In the genomic region with DNA sequence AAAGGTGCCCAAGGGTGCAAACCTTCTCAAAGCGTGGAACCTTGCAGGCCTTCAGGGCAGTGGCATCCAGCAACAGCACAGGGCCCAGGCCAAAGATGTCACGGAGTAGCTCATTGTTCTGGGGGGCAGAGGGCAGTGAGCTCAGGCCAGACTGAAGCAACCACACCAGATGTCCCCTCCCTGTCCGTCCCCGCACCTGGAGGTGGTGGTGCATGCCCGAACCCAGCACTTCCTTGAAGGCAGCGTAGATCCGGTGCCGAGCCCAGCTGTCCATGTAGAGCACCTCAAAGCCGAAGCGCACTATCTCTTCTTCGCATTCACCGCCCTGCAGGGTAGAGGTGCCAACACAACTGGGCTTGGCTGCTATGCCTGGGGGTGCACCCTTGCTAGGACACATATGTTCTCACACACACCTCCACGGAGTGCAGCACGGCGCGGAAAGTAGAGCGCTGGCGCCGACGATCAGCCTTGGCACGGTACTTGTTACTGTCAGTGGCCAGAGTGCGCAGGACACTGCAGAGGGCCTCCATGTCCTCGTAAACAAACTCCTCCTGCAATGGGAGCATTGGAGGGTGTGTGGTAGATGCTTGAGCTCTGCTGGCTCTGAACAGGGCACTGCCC, we compare ENCODE assay signal across 30 cellular contexts. TPM values are rescaled to one million over a fixed set of nuclear protein-coding genes. Genes with fewer than 3 reads are reported as not detected.
"Had no signal": no experiment of that assay in that cellular context is flagged by ENCODE, and none has a peak within 500 bp of the region (broad histone marks: within the 10 kb centered on the region; RNA-seq: fewer than 3 reads in every experiment).

No MANE protein-coding gene starts in this region.

- H3K27ac ChIP-seq: psoas muscle, SK-N-MC, upper lobe of left lung had no signal

- H3K27ac Mint-ChIP-seq: activated B cell treated with CpG ODN at 0.5 μM for 24 hours; activated CD4-positive, alpha-beta memory T cell treated with anti-CD3 and anti-CD28 coated beads for 36 hours; activated CD4-positive, alpha-beta T cell treated with anti-CD3 and anti-CD28 coated beads for 36 hours; activated CD8-positive, alpha-beta memory T cell treated with anti-CD3 and anti-CD28 coated beads, Interleukin-2, amount 10 ng/mL, durations not matched to agents 7 days and 5 days; activated naive CD8-positive, alpha-beta T cell treated with anti-CD3 and anti-CD28 coated beads for 36 hours; T-helper 17 cell had no signal

- H3K4me3 Mint-ChIP-seq: activated B cell treated with CpG ODN at 0.5 μM for 24 hours; activated CD4-positive, alpha-beta memory T cell treated with anti-CD3 and anti-CD28 coated beads for 36 hours; activated CD8-positive, alpha-beta memory T cell treated with anti-CD3 and anti-CD28 coated beads, Interleukin-2, amount 10 ng/mL, durations not matched to agents 7 days and 5 days; activated naive CD8-positive, alpha-beta T cell treated with anti-CD3 and anti-CD28 coated beads for 36 hours; T-helper 17 cell had no signal

- DNase-seq: activated B cell treated with CpG ODN at 0.5 μM for 24 hours; activated CD4-positive, alpha-beta memory T cell treated with anti-CD3 and anti-CD28 coated beads for 36 hours; activated CD4-positive, alpha-beta T cell treated with anti-CD3 and anti-CD28 coated beads for 36 hours; activated CD8-positive, alpha-beta memory T cell treated with anti-CD3 and anti-CD28 coated beads, Interleukin-2, amount 10 ng/mL, durations not matched to agents 7 days and 5 days; activated naive CD4-positive, alpha-beta T cell; activated naive CD8-positive, alpha-beta T cell treated with anti-CD3 and anti-CD28 coated beads for 36 hours; amygdala; dermis blood vessel endothelial cell; effector memory CD4-positive, alpha-beta T cell; foreskin melanocyte; glutamatergic neuron; hypothalamus; naive B cell; stimulated activated CD4-positive, alpha-beta T cell treated with anti-CD3 and anti-CD28 coated beads, Interleukin-12 subunit alpha, Interleukin-12 subunit beta, amount 100 ng/mL, for 4 hours; stimulated activated CD4-positive, alpha-beta T cell treated with anti-CD3 and anti-CD28 coated beads, Interleukin-4, amount 100 ng/mL, for 4 hours; stimulated activated naive CD8-positive, alpha-beta T cell treated with anti-CD3 and anti-CD28 coated beads, Interleukin-15, Interleukin-2, amounts not matched to agents 100 U/mL and 50 U/mL, for 24 hours; SW 1271; T-helper 17 cell; upper lobe of left lung had no signal

- H3K27me3 Mint-ChIP-seq: activated B cell treated with CpG ODN at 0.5 μM for 24 hours; activated CD4-positive, alpha-beta memory T cell treated with anti-CD3 and anti-CD28 coated beads for 36 hours; activated CD4-positive, alpha-beta T cell treated with anti-CD3 and anti-CD28 coated beads for 36 hours; activated CD8-positive, alpha-beta memory T cell treated with anti-CD3 and anti-CD28 coated beads, Interleukin-2, amount 10 ng/mL, durations not matched to agents 7 days and 5 days; activated naive CD8-positive, alpha-beta T cell treated with anti-CD3 and anti-CD28 coated beads for 36 hours; naive B cell; T-helper 17 cell had no signal

- H3K4me3 ChIP-seq: lung, psoas muscle, SK-N-MC, upper lobe of left lung had no signal

- ATAC-seq: activated CD4-positive, alpha-beta T cell treated with anti-CD3 and anti-CD28 coated beads for 36 hours; activated CD8-positive, alpha-beta memory T cell treated with anti-CD3 and anti-CD28 coated beads, Interleukin-2, amount 10 ng/mL, durations not matched to agents 7 days and 5 days; esophagus mucosa; psoas muscle; right cardiac atrium; stimulated activated naive CD8-positive, alpha-beta T cell treated with anti-CD3 and anti-CD28 coated beads, Interleukin-15, Interleukin-2, amounts not matched to agents 100 U/mL and 50 U/mL, for 24 hours; T-helper 17 cell had no signal

- H3K27me3 ChIP-seq: upper lobe of left lung had no signal

- H3K36me3 Mint-ChIP-seq: naive B cell had no signal

- H3K9me3 Mint-ChIP-seq: activated B cell treated with CpG ODN at 0.5 μM for 24 hours; activated CD4-positive, alpha-beta memory T cell treated with anti-CD3 and anti-CD28 coated beads for 36 hours; activated naive CD8-positive, alpha-beta T cell treated with anti-CD3 and anti-CD28 coated beads for 36 hours; naive B cell had no signal

- H3K9me3 ChIP-seq: psoas muscle, upper lobe of left lung had no signal

RNA-seq across cellular contexts. Expression of a gene that starts 9.6 kb away (rescaled TPM):
- total RNA-seq: activated B cell treated with CpG ODN at 0.5 μM for 24 hours; activated CD4-positive, alpha-beta memory T cell treated with anti-CD3 and anti-CD28 coated beads for 36 hours; activated CD4-positive, alpha-beta T cell treated with anti-CD3 and anti-CD28 coated beads for 36 hours; activated CD8-positive, alpha-beta memory T cell treated with anti-CD3 and anti-CD28 coated beads, Interleukin-2, amount 10 ng/mL, durations not matched to agents 7 days and 5 days; activated naive CD8-positive, alpha-beta T cell treated with anti-CD3 and anti-CD28 coated beads for 36 hours; chondrocyte; dermis blood vessel endothelial cell; endothelial cell of umbilical vein; esophagus mucosa; mesenteric fat pad; osteocyte; subcutaneous adipose tissue; T-helper 17 cell had no signal
- polyA plus RNA-seq: endothelial cell of umbilical vein, keratinocyte had no signal
